8 cellular contexts compared by ENCODE assay signal in genomic region chr6:79078057-79078969, GRCh38. TPM values are rescaled to one million over a fixed set of nuclear protein-coding genes. Genes with fewer than 3 reads are reported as not detected.
DNase-seq lines count a peak whose midpoint lies in the region; ATAC-seq and TF ChIP-seq lines count a peak whose summit lies in the region.

PHIP (minus strand) TSS chr6:79078254; CDS start chr6:79078068, 186 bp downstream.

- intact Hi-C loops in Panc1 (cut with micrococcal nuclease; ENCODE audit: unreplicated experiment) = loop anchor here (5.0 kb wide), 1 partner anchor 154 kb away; the partner anchor contains the start of gene HMGN3

- H3K4me1 ChIP-seq in KMS-11 (ENCODE audit: low read depth, poor library complexity, severe bottlenecking) = peaks cover 33% of the 10 kb centered on the region
- H3K4me1 ChIP-seq in Panc1 (ENCODE audit: control insufficient read depth, insufficient read depth, low read length) = peaks cover 29% of the 10 kb centered on the region
- H3K4me1 ChIP-seq in muscle layer of duodenum (ENCODE audit: control insufficient read depth in 1 of 2, insufficient read depth in 2 of 2, low read length in 2 of 2) = peaks cover 8 to 9% of the 10 kb centered on the region in 2 donors

- peaks cover 6% of the 10 kb centered on the region for H3K36me3 Mint-ChIP-seq in activated T-cell treated with anti-CD3 and anti-CD28 coated beads, Interleukin-2, amount 50 U/mL, for 4 hours (ENCODE audit: insufficient read depth)

- H3K36me3 ChIP-seq in KMS-11 (ENCODE audit: insufficient read depth) (no peaks in the 10 kb centered on the region), Panc1 (ENCODE audit: control insufficient read depth, insufficient read depth, low read length) (peaks cover 2% of the 10 kb centered on the region; the same call in 1 of the 2 replicates), muscle layer of duodenum (ENCODE audit: control insufficient read depth in 1 of 2, insufficient read depth in 2 of 2, low read length in 2 of 2) (no peaks in the 10 kb centered on the region)

- H3K4me3 Mint-ChIP-seq in activated T-cell treated with anti-CD3 and anti-CD28 coated beads, Interleukin-2, amount 50 U/mL, for 4 hours = peak within 1 kb of the TSS; percentile 95

- H3K9ac ChIP-seq in KMS-11 = peak within 1 kb of the TSS; percentile 94

- CTCF ChIA-PET in Panc1 (lab: Charles Lee) = no interaction called here

- peak within 1 kb of the TSS; percentile 77 for H2AFZ ChIP-seq in KMS-11 (ENCODE audit: low read depth)

- peaks cover 11% of the 10 kb centered on the region for H3K27me3 Mint-ChIP-seq in activated T-cell treated with anti-CD3 and anti-CD28 coated beads, Interleukin-2, amount 50 U/mL, for 4 hours (ENCODE audit: low read depth)

- POLR2A ChIA-PET in Panc1 (lab: Charles Lee) = interaction anchor here (0.7 to 1.6 kb wide), 2 partner anchors 211 to 465 kb away, joined by 4 to 6 read pairs; partner anchors contain the start of gene IRAK1BP1

- H3K27ac ChIP-seq in KMS-11 (peak within 1 kb of the TSS; percentile 93), Panc1 (ENCODE audit: low read length) (peak within 1 kb of the TSS; percentile 98), muscle layer of duodenum (ENCODE audit: low read length) (peak within 1 kb of the TSS; percentile 92)

- TSS peak; percentile 97 for BruUV-seq in Panc1 (replicated peaks; lab: Mats Ljungman, UMichigan)

- H3K79me2 ChIP-seq in KMS-11 (ENCODE audit: insufficient read depth, low read depth) = peaks cover 44% of the 10 kb centered on the region

- no peaks in the 10 kb centered on the region for H3K27me3 ChIP-seq in KMS-11 (ENCODE audit: insufficient read depth, low read depth)
- no peaks in the 10 kb centered on the region for H3K27me3 ChIP-seq in Panc1 (ENCODE audit: control insufficient read depth, insufficient read depth, low read length)
- H3K27me3 ChIP-seq in muscle layer of duodenum (ENCODE audit: low read depth, low read length) = no peaks in the 10 kb centered on the region

- no peak within 1 kb of the TSS for H3K4me3 ChIP-seq in KMS-11 (IDR thresholded peaks at IDR 0.05; ENCODE audit: insufficient read depth, low read depth, low read length)
- H3K4me3 ChIP-seq in Panc1 (ENCODE audit: low read depth in 2 of 2, low read length in 2 of 2) = peak within 1 kb of the TSS; percentile 84 to 87
- H3K4me3 ChIP-seq in muscle layer of duodenum (ENCODE audit: low read depth in 1 of 2, low read length in 2 of 2) = peak within 1 kb of the TSS; percentile 83 to 86

- no peaks in the 10 kb centered on the region for H4K20me1 ChIP-seq in KMS-11 (ENCODE audit: insufficient read depth)

- H3K9me3 ChIP-seq in Panc1 (ENCODE audit: control insufficient read depth, insufficient read depth, low read depth, low read length) = no peaks in the 10 kb centered on the region
- no peaks in the 10 kb centered on the region for H3K9me3 ChIP-seq in muscle layer of duodenum (ENCODE audit: control insufficient read depth in 1 of 2, low read length in 2 of 2)

- H3K4me1 Mint-ChIP-seq in activated T-cell treated with anti-CD3 and anti-CD28 coated beads, Interleukin-2, amount 50 U/mL, for 4 hours (ENCODE audit: low read depth) = peaks cover 37% of the 10 kb centered on the region

- peak; percentile 96 for DNase-seq in DMS79 treated with DMSO at 0.1 percent for 48 hours (lab: John Stamatoyannopoulos, UW)
- DNase-seq in Panc1 (ENCODE audit: low read depth, low spot score) = peak; percentile 73
- DNase-seq in activated T-cell treated with anti-CD3 and anti-CD28 coated beads, Interleukin-2, amount 50 U/mL, for 4 hours = peak; percentile 88
- DNase-seq in stimulated activated CD8-positive, alpha-beta memory T cell treated with anti-CD3 and anti-CD28 coated beads, Interleukin-7, amount 100 ng/mL, for 24 hours (ENCODE audit: low read depth) = peak; percentile 73

- no peak for TF ChIP-seq CTCF in KMS-11 (conservative IDR thresholded peaks at IDR 0.05; ENCODE audit: low read depth, low read length)
- TF ChIP-seq CTCF in Panc1 (IDR thresholded peaks at IDR 0.05) = no peak

- H3K9me3 Mint-ChIP-seq in activated T-cell treated with anti-CD3 and anti-CD28 coated beads, Interleukin-2, amount 50 U/mL, for 4 hours = no peaks in the 10 kb centered on the region

- peak; percentile 74 for ATAC-seq in GM21786 (IDR thresholded peaks at IDR 0.05; ENCODE audit: unreplicated experiment)
- peak; percentile 92 for ATAC-seq in Panc1
- peak; percentile 80 to 85 for ATAC-seq in activated T-cell treated with anti-CD3 and anti-CD28 coated beads, Interleukin-2, amount 50 U/mL, for 4 hours
- peak; percentile 96 for ATAC-seq in esophagus mucosa

- peak within 1 kb of the TSS; percentile 92 for H3K4me2 ChIP-seq in KMS-11

- in situ Hi-C loops in Panc1 (cut with HindIII; ENCODE audit: low pct_unique_long_range_greater_than_20kb, low sequenced_read_pairs) = no loop called here

RNA-seq across cellular contexts. Expression of gene PHIP, which starts in this region (rescaled TPM):
- 28.0 TPM for total RNA-seq in Panc1 (2021; ENCODE audit: unreplicated experiment)
- polyA plus RNA-seq in Panc1 (2012; ENCODE audit: insufficient read length) = 7.8 TPM
- 10 to 100 TPM; 17.0 to 18.4 (median 17.6) TPM for total RNA-seq in activated T-cell treated with anti-CD3 and anti-CD28 coated beads, Interleukin-2, amount 50 U/mL, for 4 hours
- 12.4 TPM for total RNA-seq in esophagus mucosa
